In the genomic region with DNA sequence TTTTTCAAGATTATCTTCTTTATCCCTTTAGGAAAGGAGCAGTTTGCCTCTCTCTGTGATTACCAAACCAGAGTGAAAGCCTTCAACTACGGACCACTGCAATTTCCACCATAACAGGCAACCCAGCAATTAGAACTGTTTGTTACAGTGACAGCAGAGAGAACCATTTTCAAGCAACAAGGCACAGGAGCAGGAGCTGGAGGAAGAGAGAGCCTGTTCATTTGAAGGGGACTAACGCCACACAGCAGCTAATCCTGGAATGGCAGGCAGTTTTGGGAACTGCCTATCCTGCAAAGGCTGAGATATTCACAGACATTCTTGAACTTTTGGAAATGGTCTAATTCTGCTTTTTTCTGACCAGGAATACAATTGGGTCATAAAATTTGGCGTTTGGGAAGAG, we compare ENCODE assay signal across 10 cellular contexts.
A peak's percentile ranks its signal among the peaks of the same experiment; 100 is the strongest.
DNase-seq lines count a peak whose midpoint lies in the region; ATAC-seq, FAIRE-seq and TF ChIP-seq lines count a peak whose summit lies in the region.
"Had no signal": no experiment of that assay in that cellular context is flagged by ENCODE, and none has a peak within 500 bp of the region (broad histone marks: within the 10 kb centered on the region; RNA-seq: fewer than 3 reads in every experiment).

No MANE protein-coding gene starts in this region.

- no peaks in the 10 kb centered on the region for H3K4me1 Mint-ChIP-seq in endothelial cell (ENCODE audit: unreplicated experiment)
- H3K4me1 Mint-ChIP-seq: central memory CD8-positive, alpha-beta T cell had no signal

- no peak for TF ChIP-seq CTCF in endothelial cell (IDR thresholded peaks at IDR 0.05; ENCODE audit: unreplicated experiment)

- ATAC-seq in GM21786 (IDR thresholded peaks at IDR 0.05; ENCODE audit: unreplicated experiment), result no peak

- no peaks in the 10 kb centered on the region for H3K27me3 Mint-ChIP-seq in endothelial cell (ENCODE audit: unreplicated experiment)
- H3K27me3 Mint-ChIP-seq: central memory CD8-positive, alpha-beta T cell had no signal

- H3K4me3 Mint-ChIP-seq in endothelial cell (ENCODE audit: unreplicated experiment), result no peak overlapping the region
- H3K4me3 Mint-ChIP-seq: central memory CD8-positive, alpha-beta T cell had no signal

- no peak overlapping the region for H3K27ac Mint-ChIP-seq in endothelial cell (ENCODE audit: unreplicated experiment)

- H3K36me3 Mint-ChIP-seq in endothelial cell (ENCODE audit: low read depth, unreplicated experiment), result no peaks in the 10 kb centered on the region

- no peak for FAIRE-seq in RCC 7860 (lab: Jason Lieb, UNC)

- DNase-seq in HK-2 (ENCODE audit: unreplicated experiment) (peak; percentile 0), NCI-H524 (lab: John Stamatoyannopoulos, UW) (peak; percentile 4 to 59), endothelial cell (ENCODE audit: low spot score) (peak; percentile 56), pulmonary artery endothelial cell (ENCODE audit: low read depth, low spot score) (peak; percentile 11), hepatic stellate cell (ENCODE audit: low spot score) (no peak), RCC 7860 (ENCODE audit: low spot score) (no peak)
- no peak for DNase-seq in activated CD8-positive, alpha-beta memory T cell treated with anti-CD3 and anti-CD28 coated beads for 24 hours
- DNase-seq: stimulated activated CD4-positive, alpha-beta T cell treated with anti-CD3 and anti-CD28 coated beads, Interleukin-12 subunit alpha, Interleukin-12 subunit beta, amount 100 ng/mL, for 4 hours had no signal

- H3K9me3 Mint-ChIP-seq in endothelial cell (ENCODE audit: unreplicated experiment), result no peaks in the 10 kb centered on the region

Comparison
In these comparisons a context has a peak if more than half of its experiments do, and no peak if none do; other contexts are left out.
1. DNase-seq: peak in HK-2 (single experiment), NCI-H524 (2 of 2), endothelial cell (single experiment) and pulmonary artery endothelial cell (single experiment); none in hepatic stellate cell (single experiment), activated CD8-positive, alpha-beta memory T cell treated with anti-CD3 and anti-CD28 coated beads for 24 hours (single experiment) and RCC 7860 (single experiment).